2 cellular contexts compared by ENCODE assay signal in the genomic region with DNA sequence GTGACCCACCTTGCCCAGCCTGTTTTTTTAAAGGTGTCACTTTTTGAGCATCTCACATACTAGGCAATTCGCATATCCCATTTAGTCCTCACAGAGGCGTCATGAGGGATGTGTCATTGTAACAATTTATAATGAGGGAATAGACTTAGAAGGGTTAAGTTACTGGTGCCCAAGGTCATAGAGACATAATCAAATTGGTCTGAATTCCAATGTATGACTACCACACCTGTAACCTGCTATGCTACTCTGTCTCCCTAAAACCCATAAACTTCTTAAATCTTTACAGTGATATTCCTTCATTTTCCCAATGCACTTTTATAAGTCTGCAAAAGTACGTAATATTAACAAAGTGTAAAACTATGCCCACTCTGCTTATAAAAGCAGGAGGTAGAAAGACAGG.
TF ChIP-seq lines count a peak whose summit lies in the region.

No MANE protein-coding gene starts in this region.

TF ChIP-seq in SK-N-SH, 30 proteins besides CTCF, POLR2A, EP300 and RAD21 (continued from another document):
- no peak for TF ChIP-seq REST (IDR thresholded peaks at IDR 0.05; ENCODE audit: low read depth, low read length)
- TF ChIP-seq ZBTB33 (IDR thresholded peaks at IDR 0.05; ENCODE audit: borderline replicate concordance, low read depth) = no peak
- TF ChIP-seq ELF1 (IDR thresholded peaks at IDR 0.05) = no peak
- TF ChIP-seq SIN3A (IDR thresholded peaks at IDR 0.05; ENCODE audit: borderline replicate concordance, low read depth, low read length) = no peak
- no peak for TF ChIP-seq FOSL2 (IDR thresholded peaks at IDR 0.05; ENCODE audit: borderline replicate concordance, low read depth)
- no peak for TF ChIP-seq SMC3 (IDR thresholded peaks at IDR 0.05; ENCODE audit: low read depth, low read length)
- TF ChIP-seq FOXJ3 (CRISPR knock-in tag; IDR thresholded peaks at IDR 0.05) = no peak
- TF ChIP-seq, protein P1, sequence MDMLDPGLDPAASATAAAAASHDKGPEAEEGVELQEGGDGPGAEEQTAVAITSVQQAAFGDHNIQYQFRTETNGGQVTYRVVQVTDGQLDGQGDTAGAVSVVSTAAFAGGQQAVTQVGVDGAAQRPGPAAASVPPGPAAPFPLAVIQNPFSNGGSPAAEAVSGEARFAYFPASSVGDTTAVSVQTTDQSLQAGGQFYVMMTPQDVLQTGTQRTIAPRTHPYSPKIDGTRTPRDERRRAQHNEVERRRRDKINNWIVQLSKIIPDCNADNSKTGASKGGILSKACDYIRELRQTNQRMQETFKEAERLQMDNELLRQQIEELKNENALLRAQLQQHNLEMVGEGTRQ (IDR thresholded peaks at IDR 0.05; ENCODE audit: borderline replicate concordance, low read depth, low read length) = no peak
- TF ChIP-seq POLR2AphosphoS5 (IDR thresholded peaks at IDR 0.05; ENCODE audit: low read depth, low read length) = no peak
- no peak for TF ChIP-seq IRF3 (IDR thresholded peaks at IDR 0.05; ENCODE audit: low read depth, low read length)
- no peak for TF ChIP-seq TCF12 (IDR thresholded peaks at IDR 0.05)
- no peak for TF ChIP-seq MAX (IDR thresholded peaks at IDR 0.05; ENCODE audit: low read depth)
- TF ChIP-seq RFX5 (IDR thresholded peaks at IDR 0.05; ENCODE audit: low read length) = no peak

TF ChIP-seq in SK-N-SH treated with all-trans-retinoic acid at 6 μM for 48 hours, 23 proteins besides CTCF, POLR2A, EP300 and RAD21 (continued from another document):
- TF ChIP-seq PATZ1 (CRISPR knock-in tag; IDR thresholded peaks at IDR 0.05; ENCODE audit: borderline replicate concordance) (no peak), ZC3H10 (CRISPR knock-in tag; IDR thresholded peaks at IDR 0.05) (no peak), PPARA (CRISPR knock-in tag; IDR thresholded peaks at IDR 0.05; ENCODE audit: borderline replicate concordance) (no peak), TCF4 (CRISPR knock-in tag; IDR thresholded peaks at IDR 0.05; ENCODE audit: borderline replicate concordance) (no peak), ARNTL (CRISPR knock-in tag; IDR thresholded peaks at IDR 0.05; ENCODE audit: borderline replicate concordance, low read depth) (no peak), ZNF565 (CRISPR knock-in tag; conservative IDR thresholded peaks at IDR 0.05; ENCODE audit: low read depth) (no peak), ZFP30 (CRISPR knock-in tag; IDR thresholded peaks at IDR 0.05) (no peak), ZNF8 (CRISPR knock-in tag; IDR thresholded peaks at IDR 0.05) (no peak), CSDC2 (CRISPR knock-in tag; IDR thresholded peaks at IDR 0.05) (no peak), RARB (CRISPR knock-in tag; IDR thresholded peaks at IDR 0.05) (no peak), POU6F1 (CRISPR knock-in tag; IDR thresholded peaks at IDR 0.05; ENCODE audit: borderline replicate concordance, low read depth) (no peak), ZNF70 (CRISPR knock-in tag; IDR thresholded peaks at IDR 0.05) (no peak), TOX (CRISPR knock-in tag; IDR thresholded peaks at IDR 0.05; ENCODE audit: borderline replicate concordance) (no peak), BACH2 (CRISPR knock-in tag; IDR thresholded peaks at IDR 0.05; ENCODE audit: borderline replicate concordance) (no peak), ESRRG (CRISPR knock-in tag; IDR thresholded peaks at IDR 0.05) (no peak), ZFP3 (CRISPR knock-in tag; IDR thresholded peaks at IDR 0.05) (no peak)
- TF ChIP-seq, protein P2, sequence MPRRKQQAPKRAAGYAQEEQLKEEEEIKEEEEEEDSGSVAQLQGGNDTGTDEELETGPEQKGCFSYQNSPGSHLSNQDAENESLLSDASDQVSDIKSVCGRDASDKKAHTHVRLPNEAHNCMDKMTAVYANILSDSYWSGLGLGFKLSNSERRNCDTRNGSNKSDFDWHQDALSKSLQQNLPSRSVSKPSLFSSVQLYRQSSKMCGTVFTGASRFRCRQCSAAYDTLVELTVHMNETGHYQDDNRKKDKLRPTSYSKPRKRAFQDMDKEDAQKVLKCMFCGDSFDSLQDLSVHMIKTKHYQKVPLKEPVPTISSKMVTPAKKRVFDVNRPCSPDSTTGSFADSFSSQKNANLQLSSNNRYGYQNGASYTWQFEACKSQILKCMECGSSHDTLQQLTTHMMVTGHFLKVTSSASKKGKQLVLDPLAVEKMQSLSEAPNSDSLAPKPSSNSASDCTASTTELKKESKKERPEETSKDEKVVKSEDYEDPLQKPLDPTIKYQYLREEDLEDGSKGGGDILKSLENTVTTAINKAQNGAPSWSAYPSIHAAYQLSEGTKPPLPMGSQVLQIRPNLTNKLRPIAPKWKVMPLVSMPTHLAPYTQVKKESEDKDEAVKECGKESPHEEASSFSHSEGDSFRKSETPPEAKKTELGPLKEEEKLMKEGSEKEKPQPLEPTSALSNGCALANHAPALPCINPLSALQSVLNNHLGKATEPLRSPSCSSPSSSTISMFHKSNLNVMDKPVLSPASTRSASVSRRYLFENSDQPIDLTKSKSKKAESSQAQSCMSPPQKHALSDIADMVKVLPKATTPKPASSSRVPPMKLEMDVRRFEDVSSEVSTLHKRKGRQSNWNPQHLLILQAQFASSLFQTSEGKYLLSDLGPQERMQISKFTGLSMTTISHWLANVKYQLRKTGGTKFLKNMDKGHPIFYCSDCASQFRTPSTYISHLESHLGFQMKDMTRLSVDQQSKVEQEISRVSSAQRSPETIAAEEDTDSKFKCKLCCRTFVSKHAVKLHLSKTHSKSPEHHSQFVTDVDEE (CRISPR knock-in tag; IDR thresholded peaks at IDR 0.05) = no peak
TF ChIP-seq in SK-N-SH treated with all-trans-retinoic acid at 6 μM for 48 hours: peak in this region for 0.
